Comparison of ENCODE assay signal across 9 cellular contexts in genomic region chr10:80459047-80459865, GRCh38. TPM values are rescaled to one million over a fixed set of nuclear protein-coding genes. Genes with fewer than 3 reads are reported as not detected.
DNase-seq lines count a peak whose midpoint lies in the region; ATAC-seq and TF ChIP-seq lines count a peak whose summit lies in the region.
"Had no signal": no experiment of that assay in that cellular context is flagged by ENCODE, and none has a peak within 500 bp of the region (broad histone marks: within the 10 kb centered on the region; RNA-seq: fewer than 3 reads in every experiment).

No MANE protein-coding gene starts in this region.

- no peak overlapping the region for H2AFZ ChIP-seq in hepatocyte

- 54% methylated on average over 9 of the region's 9 CpGs for WGBS in hepatocyte (ENCODE audit: low lambda C conversion rate, missing lambda C conversion rate)

- H3K27me3 ChIP-seq in hepatocyte: no peaks in the 10 kb centered on the region

- peak overlapping the region; percentile 65 for H3K4me2 ChIP-seq in hepatocyte

- no peak overlapping the region for H3K4me3 ChIP-seq in hepatocyte
- H3K4me3 ChIP-seq: SK-N-MC had no signal

- peak overlapping the region; percentile 79 for H3K27ac ChIP-seq in hepatocyte
- H3K27ac ChIP-seq: SK-N-MC had no signal

- peak; percentile 83 for DNase-seq in CD1c-positive myeloid dendritic cell (ENCODE audit: extremely low spot score)
- peak; percentile 71 for DNase-seq in GM19238 (ENCODE audit: insufficient read length, low spot score)
- peak; percentile 60 for DNase-seq in SKM-1 (lab: John Stamatoyannopoulos, UW; ENCODE audit: unreplicated experiment)
- DNase-seq in amniotic epithelial cell (ENCODE audit: low read depth): peak; percentile 64
- no peak for DNase-seq in hepatocyte (ENCODE audit: low spot score)
- DNase-seq in stimulated activated CD8-positive, alpha-beta memory T cell treated with anti-CD3 and anti-CD28 coated beads, Interleukin-15, amount 100 ng/mL, for 4 hours (ENCODE audit: low read depth in 2 of 2): peak; percentile 38 to 51
- no peak for DNase-seq in putamen (ENCODE audit: low spot score)

- peak; percentile 29 for ATAC-seq in HG03280 (IDR thresholded peaks at IDR 0.05; ENCODE audit: unreplicated experiment)

- no peaks in the 10 kb centered on the region for H3K9me3 ChIP-seq in hepatocyte (ENCODE audit: low read depth)

- H3K9me2 ChIP-seq in hepatocyte (replicated peaks; ENCODE audit: insufficient read depth): no peaks in the 10 kb centered on the region

- H3K79me2 ChIP-seq in hepatocyte: peaks cover 98% of the 10 kb centered on the region

- no peaks in the 10 kb centered on the region for H3K36me3 ChIP-seq in hepatocyte (replicated peaks; ENCODE audit: insufficient read depth, low read depth)

- H3K4me1 ChIP-seq in hepatocyte (ENCODE audit: insufficient read depth): peaks cover 78% of the 10 kb centered on the region

- TF ChIP-seq CTCF in hepatocyte (IDR thresholded peaks at IDR 0.05; ENCODE audit: poor library complexity): peak; percentile 8

- H4K20me1 ChIP-seq in hepatocyte (ENCODE audit: insufficient read depth, poor library complexity, severe bottlenecking): peaks cover 87% of the 10 kb centered on the region

RNA-seq across cellular contexts. Expression of gene TSPAN14, which starts 5.1 kb away (rescaled TPM):
- 55.1 and 65.9 TPM in 2 replicates for total RNA-seq in hepatocyte
- 90.4 and 104 TPM in 2 replicates for polyA plus RNA-seq in hepatocyte

RNA-seq across cellular contexts. Expression of gene PRXL2A, which starts 50.9 kb away (rescaled TPM):
- total RNA-seq in hepatocyte: 159 and 166 TPM in 2 replicates
- polyA plus RNA-seq in hepatocyte: 214 and 222 TPM in 2 replicates

Comparison
In these comparisons a context has a peak if more than half of its experiments do, and no peak if none do; other contexts are left out.
1. DNase-seq: peak in CD1c-positive myeloid dendritic cell (single experiment), GM19238 (single experiment), SKM-1 (single experiment), amniotic epithelial cell (single experiment) and stimulated activated CD8-positive, alpha-beta memory T cell treated with anti-CD3 and anti-CD28 coated beads, Interleukin-15, amount 100 ng/mL, for 4 hours (2 of 2); none in hepatocyte (single experiment) and putamen (single experiment).